In the genomic region with DNA sequence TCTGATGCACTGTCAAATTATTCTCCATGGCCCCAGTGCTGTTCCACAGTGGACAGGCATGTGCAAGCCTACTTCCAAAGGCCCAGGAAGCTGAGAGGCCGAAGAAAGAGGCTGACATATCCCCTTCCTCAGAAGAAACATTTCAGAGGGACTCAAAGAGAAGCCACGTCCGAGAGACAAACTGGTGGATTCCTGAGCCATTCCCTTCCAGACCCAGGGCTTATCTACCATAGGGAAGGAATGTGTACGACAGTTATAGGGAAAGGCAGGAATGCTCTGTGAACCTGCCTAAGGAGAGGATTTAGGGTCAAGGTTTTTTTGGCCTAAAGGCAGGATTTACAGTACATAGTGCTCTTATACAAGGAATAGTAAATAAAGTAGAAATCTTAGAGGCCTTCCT, we compare ENCODE assay signal across 2 cellular contexts.
TF ChIP-seq lines count a peak whose summit lies in the region.

No MANE protein-coding gene starts in this region.

TF ChIP-seq in GM23338, 12 proteins besides CTCF, POLR2A, EP300 and RAD21 (continues in another document):
- TF ChIP-seq CREB1 (CRISPR knock-in tag; IDR thresholded peaks at IDR 0.05; ENCODE audit: low read depth) = no peak
- TF ChIP-seq, protein P1, sequence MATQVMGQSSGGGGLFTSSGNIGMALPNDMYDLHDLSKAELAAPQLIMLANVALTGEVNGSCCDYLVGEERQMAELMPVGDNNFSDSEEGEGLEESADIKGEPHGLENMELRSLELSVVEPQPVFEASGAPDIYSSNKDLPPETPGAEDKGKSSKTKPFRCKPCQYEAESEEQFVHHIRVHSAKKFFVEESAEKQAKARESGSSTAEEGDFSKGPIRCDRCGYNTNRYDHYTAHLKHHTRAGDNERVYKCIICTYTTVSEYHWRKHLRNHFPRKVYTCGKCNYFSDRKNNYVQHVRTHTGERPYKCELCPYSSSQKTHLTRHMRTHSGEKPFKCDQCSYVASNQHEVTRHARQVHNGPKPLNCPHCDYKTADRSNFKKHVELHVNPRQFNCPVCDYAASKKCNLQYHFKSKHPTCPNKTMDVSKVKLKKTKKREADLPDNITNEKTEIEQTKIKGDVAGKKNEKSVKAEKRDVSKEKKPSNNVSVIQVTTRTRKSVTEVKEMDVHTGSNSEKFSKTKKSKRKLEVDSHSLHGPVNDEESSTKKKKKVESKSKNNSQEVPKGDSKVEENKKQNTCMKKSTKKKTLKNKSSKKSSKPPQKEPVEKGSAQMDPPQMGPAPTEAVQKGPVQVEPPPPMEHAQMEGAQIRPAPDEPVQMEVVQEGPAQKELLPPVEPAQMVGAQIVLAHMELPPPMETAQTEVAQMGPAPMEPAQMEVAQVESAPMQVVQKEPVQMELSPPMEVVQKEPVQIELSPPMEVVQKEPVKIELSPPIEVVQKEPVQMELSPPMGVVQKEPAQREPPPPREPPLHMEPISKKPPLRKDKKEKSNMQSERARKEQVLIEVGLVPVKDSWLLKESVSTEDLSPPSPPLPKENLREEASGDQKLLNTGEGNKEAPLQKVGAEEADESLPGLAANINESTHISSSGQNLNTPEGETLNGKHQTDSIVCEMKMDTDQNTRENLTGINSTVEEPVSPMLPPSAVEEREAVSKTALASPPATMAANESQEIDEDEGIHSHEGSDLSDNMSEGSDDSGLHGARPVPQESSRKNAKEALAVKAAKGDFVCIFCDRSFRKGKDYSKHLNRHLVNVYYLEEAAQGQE (IDR thresholded peaks at IDR 0.05; ENCODE audit: unreplicated experiment) = no peak
- no peak for TF ChIP-seq STAT1 (IDR thresholded peaks at IDR 0.05; ENCODE audit: unreplicated experiment)
- no peak for TF ChIP-seq ZNF331 (CRISPR knock-in tag; IDR thresholded peaks at IDR 0.05; ENCODE audit: low read depth)
- no peak for TF ChIP-seq POLR2AphosphoS5 (IDR thresholded peaks at IDR 0.05; ENCODE audit: low read depth)
- TF ChIP-seq JUNB (IDR thresholded peaks at IDR 0.05; ENCODE audit: unreplicated experiment) = no peak
- TF ChIP-seq ZNF114 (CRISPR knock-in tag; IDR thresholded peaks at IDR 0.05) = no peak
- TF ChIP-seq, protein P2, sequence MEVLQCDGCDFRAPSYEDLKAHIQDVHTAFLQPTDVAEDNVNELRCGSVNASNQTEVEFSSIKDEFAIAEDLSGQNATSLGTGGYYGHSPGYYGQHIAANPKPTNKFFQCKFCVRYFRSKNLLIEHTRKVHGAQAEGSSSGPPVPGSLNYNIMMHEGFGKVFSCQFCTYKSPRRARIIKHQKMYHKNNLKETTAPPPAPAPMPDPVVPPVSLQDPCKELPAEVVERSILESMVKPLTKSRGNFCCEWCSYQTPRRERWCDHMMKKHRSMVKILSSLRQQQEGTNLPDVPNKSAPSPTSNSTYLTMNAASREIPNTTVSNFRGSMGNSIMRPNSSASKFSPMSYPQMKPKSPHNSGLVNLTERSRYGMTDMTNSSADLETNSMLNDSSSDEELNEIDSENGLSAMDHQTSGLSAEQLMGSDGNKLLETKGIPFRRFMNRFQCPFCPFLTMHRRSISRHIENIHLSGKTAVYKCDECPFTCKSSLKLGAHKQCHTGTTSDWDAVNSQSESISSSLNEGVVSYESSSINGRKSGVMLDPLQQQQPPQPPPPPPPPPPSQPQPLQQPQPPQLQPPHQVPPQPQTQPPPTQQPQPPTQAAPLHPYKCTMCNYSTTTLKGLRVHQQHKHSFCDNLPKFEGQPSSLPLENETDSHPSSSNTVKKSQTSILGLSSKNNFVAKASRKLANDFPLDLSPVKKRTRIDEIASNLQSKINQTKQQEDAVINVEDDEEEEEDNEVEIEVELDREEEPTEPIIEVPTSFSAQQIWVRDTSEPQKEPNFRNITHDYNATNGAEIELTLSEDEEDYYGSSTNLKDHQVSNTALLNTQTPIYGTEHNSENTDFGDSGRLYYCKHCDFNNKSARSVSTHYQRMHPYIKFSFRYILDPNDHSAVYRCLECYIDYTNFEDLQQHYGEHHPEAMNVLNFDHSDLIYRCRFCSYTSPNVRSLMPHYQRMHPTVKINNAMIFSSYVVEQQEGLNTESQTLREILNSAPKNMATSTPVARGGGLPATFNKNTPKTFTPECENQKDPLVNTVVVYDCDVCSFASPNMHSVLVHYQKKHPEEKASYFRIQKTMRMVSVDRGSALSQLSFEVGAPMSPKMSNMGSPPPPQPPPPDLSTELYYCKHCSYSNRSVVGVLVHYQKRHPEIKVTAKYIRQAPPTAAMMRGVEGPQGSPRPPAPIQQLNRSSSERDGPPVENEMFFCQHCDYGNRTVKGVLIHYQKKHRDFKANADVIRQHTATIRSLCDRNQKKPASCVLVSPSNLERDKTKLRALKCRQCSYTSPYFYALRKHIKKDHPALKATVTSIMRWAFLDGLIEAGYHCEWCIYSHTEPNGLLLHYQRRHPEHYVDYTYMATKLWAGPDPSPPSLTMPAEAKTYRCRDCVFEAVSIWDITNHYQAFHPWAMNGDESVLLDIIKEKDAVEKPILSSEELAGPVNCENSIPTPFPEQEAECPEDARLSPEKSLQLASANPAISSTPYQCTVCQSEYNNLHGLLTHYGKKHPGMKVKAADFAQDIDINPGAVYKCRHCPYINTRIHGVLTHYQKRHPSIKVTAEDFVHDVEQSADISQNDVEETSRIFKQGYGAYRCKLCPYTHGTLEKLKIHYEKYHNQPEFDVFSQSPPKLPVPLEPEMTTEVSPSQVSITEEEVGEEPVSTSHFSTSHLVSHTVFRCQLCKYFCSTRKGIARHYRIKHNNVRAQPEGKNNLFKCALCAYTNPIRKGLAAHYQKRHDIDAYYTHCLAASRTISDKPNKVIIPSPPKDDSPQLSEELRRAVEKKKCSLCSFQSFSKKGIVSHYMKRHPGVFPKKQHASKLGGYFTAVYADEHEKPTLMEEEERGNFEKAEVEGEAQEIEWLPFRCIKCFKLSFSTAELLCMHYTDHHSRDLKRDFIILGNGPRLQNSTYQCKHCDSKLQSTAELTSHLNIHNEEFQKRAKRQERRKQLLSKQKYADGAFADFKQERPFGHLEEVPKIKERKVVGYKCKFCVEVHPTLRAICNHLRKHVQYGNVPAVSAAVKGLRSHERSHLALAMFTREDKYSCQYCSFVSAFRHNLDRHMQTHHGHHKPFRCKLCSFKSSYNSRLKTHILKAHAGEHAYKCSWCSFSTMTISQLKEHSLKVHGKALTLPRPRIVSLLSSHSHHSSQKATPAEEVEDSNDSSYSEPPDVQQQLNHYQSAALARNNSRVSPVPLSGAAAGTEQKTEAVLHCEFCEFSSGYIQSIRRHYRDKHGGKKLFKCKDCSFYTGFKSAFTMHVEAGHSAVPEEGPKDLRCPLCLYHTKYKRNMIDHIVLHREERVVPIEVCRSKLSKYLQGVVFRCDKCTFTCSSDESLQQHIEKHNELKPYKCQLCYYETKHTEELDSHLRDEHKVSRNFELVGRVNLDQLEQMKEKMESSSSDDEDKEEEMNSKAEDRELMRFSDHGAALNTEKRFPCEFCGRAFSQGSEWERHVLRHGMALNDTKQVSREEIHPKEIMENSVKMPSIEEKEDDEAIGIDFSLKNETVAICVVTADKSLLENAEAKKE (CRISPR knock-in tag; IDR thresholded peaks at IDR 0.05) = no peak
- TF ChIP-seq, protein P3, sequence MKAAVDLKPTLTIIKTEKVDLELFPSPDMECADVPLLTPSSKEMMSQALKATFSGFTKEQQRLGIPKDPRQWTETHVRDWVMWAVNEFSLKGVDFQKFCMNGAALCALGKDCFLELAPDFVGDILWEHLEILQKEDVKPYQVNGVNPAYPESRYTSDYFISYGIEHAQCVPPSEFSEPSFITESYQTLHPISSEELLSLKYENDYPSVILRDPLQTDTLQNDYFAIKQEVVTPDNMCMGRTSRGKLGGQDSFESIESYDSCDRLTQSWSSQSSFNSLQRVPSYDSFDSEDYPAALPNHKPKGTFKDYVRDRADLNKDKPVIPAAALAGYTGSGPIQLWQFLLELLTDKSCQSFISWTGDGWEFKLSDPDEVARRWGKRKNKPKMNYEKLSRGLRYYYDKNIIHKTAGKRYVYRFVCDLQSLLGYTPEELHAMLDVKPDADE (IDR thresholded peaks at IDR 0.05) = no peak
- TF ChIP-seq EZH2 (IDR thresholded peaks at IDR 0.05; ENCODE audit: low read depth, unreplicated experiment) = no peak

TF ChIP-seq in K562, 482 proteins besides CTCF, POLR2A, EP300 and RAD21:
- TF ChIP-seq, protein P4, sequence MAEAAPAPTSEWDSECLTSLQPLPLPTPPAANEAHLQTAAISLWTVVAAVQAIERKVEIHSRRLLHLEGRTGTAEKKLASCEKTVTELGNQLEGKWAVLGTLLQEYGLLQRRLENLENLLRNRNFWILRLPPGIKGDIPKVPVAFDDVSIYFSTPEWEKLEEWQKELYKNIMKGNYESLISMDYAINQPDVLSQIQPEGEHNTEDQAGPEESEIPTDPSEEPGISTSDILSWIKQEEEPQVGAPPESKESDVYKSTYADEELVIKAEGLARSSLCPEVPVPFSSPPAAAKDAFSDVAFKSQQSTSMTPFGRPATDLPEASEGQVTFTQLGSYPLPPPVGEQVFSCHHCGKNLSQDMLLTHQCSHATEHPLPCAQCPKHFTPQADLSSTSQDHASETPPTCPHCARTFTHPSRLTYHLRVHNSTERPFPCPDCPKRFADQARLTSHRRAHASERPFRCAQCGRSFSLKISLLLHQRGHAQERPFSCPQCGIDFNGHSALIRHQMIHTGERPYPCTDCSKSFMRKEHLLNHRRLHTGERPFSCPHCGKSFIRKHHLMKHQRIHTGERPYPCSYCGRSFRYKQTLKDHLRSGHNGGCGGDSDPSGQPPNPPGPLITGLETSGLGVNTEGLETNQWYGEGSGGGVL (CRISPR knock-in tag; IDR thresholded peaks at IDR 0.05) = no peak
- no peak for TF ChIP-seq BHLHE40 (IDR thresholded peaks at IDR 0.05; ENCODE audit: low read length)
- no peak for TF ChIP-seq ELF2 (CRISPR knock-in tag; IDR thresholded peaks at IDR 0.05)
- TF ChIP-seq TOE1 (IDR thresholded peaks at IDR 0.05; ENCODE audit: borderline replicate concordance) = no peak
- no peak for TF ChIP-seq TOE1 (CRISPR knock-in tag; IDR thresholded peaks at IDR 0.05; ENCODE audit: borderline replicate concordance, low read depth)
- TF ChIP-seq TAF7 (tag; IDR thresholded peaks at IDR 0.05) = no peak
- TF ChIP-seq, protein P5, sequence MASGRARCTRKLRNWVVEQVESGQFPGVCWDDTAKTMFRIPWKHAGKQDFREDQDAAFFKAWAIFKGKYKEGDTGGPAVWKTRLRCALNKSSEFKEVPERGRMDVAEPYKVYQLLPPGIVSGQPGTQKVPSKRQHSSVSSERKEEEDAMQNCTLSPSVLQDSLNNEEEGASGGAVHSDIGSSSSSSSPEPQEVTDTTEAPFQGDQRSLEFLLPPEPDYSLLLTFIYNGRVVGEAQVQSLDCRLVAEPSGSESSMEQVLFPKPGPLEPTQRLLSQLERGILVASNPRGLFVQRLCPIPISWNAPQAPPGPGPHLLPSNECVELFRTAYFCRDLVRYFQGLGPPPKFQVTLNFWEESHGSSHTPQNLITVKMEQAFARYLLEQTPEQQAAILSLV (tag; IDR thresholded peaks at IDR 0.05) = no peak
- TF ChIP-seq RFX1 (IDR thresholded peaks at IDR 0.05) = no peak
- no peak for TF ChIP-seq CXXC5 (CRISPR knock-in tag; IDR thresholded peaks at IDR 0.05)
- TF ChIP-seq, protein P6, sequence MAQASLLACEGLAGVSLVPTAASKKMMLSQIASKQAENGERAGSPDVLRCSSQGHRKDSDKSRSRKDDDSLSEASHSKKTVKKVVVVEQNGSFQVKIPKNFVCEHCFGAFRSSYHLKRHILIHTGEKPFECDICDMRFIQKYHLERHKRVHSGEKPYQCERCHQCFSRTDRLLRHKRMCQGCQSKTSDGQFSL (CRISPR knock-in tag; IDR thresholded peaks at IDR 0.05) = no peak
- TF ChIP-seq, protein P6 (tag; IDR thresholded peaks at IDR 0.05) = no peak
- TF ChIP-seq ZNF41 (CRISPR knock-in tag; conservative IDR thresholded peaks at IDR 0.05) = no peak
- TF ChIP-seq, protein P7, sequence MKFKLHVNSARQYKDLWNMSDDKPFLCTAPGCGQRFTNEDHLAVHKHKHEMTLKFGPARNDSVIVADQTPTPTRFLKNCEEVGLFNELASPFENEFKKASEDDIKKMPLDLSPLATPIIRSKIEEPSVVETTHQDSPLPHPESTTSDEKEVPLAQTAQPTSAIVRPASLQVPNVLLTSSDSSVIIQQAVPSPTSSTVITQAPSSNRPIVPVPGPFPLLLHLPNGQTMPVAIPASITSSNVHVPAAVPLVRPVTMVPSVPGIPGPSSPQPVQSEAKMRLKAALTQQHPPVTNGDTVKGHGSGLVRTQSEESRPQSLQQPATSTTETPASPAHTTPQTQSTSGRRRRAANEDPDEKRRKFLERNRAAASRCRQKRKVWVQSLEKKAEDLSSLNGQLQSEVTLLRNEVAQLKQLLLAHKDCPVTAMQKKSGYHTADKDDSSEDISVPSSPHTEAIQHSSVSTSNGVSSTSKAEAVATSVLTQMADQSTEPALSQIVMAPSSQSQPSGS (CRISPR knock-in tag; IDR thresholded peaks at IDR 0.05) = no peak
- TF ChIP-seq RBM39 (optimal IDR thresholded peaks at IDR 0.05; ENCODE audit: low read depth, low read length) = no peak
- TF ChIP-seq, protein P8, sequence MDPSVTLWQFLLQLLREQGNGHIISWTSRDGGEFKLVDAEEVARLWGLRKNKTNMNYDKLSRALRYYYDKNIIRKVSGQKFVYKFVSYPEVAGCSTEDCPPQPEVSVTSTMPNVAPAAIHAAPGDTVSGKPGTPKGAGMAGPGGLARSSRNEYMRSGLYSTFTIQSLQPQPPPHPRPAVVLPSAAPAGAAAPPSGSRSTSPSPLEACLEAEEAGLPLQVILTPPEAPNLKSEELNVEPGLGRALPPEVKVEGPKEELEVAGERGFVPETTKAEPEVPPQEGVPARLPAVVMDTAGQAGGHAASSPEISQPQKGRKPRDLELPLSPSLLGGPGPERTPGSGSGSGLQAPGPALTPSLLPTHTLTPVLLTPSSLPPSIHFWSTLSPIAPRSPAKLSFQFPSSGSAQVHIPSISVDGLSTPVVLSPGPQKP (CRISPR knock-in tag; IDR thresholded peaks at IDR 0.05) = no peak
- TF ChIP-seq KDM5B (IDR thresholded peaks at IDR 0.05; ENCODE audit: insufficient replicate concordance, low read depth, low read length) = no peak
- TF ChIP-seq SUPT5H (IDR thresholded peaks at IDR 0.05) = no peak
- TF ChIP-seq MTA2 (IDR thresholded peaks at IDR 0.05; ENCODE audit: low read depth) = no peak
- TF ChIP-seq, protein P9, sequence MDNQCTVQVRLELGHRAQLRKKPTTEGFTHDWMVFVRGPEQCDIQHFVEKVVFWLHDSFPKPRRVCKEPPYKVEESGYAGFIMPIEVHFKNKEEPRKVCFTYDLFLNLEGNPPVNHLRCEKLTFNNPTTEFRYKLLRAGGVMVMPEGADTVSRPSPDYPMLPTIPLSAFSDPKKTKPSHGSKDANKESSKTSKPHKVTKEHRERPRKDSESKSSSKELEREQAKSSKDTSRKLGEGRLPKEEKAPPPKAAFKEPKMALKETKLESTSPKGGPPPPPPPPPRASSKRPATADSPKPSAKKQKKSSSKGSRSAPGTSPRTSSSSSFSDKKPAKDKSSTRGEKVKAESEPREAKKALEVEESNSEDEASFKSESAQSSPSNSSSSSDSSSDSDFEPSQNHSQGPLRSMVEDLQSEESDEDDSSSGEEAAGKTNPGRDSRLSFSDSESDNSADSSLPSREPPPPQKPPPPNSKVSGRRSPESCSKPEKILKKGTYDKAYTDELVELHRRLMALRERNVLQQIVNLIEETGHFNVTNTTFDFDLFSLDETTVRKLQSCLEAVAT (IDR thresholded peaks at IDR 0.05) = no peak
- no peak for TF ChIP-seq U2AF2 (optimal IDR thresholded peaks at IDR 0.05; ENCODE audit: low read depth, low read length)
- TF ChIP-seq ZNF436 (CRISPR knock-in tag; IDR thresholded peaks at IDR 0.05) = no peak
- TF ChIP-seq ERF (CRISPR knock-in tag; IDR thresholded peaks at IDR 0.05) = no peak
